ENCODE assay signal across 18 cellular contexts in the genomic region with DNA sequence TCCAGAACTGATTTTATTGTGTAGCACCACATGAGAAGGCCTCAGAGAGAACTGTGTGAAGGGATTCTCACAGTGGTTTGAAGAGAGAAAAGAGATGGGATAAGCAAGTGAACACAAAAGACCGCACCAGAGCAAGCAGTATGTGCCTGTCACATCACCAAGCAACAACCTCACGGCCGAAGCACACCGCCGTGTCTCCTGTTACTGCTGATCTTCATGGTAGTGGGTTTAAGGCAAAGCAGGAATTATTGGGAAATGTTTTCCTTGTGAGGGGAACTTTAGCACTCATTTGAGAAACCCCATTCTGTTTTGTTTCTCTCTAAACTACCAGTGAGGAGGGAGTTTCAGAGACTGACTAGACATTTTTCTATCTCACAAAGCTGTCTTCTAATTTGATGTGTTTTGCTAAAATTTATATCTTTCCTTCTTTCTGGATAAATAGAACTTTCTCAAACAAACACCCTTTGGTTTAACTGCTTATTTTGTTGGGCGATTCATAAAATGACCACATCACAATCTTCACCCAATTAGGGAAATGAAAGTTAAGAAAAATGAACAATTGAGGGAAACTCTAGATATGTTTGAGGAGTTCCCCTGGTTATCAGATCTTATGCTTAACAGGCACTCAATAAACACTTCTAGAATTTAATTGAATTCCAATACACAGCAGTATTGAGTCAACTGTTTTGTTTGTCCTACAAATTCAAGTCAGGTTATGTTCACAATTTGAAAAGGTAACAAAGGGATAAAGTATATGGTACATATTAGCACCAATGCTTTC. TPM values are rescaled to one million over a fixed set of nuclear protein-coding genes. Genes with fewer than 3 reads are reported as not detected.
A peak's percentile ranks its signal among the peaks of the same experiment; 100 is the strongest.
DNase-seq lines count a peak whose midpoint lies in the region; ATAC-seq and TF ChIP-seq lines count a peak whose summit lies in the region.
"Had no signal": no experiment of that assay in that cellular context is flagged by ENCODE, and none has a peak within 500 bp of the region (broad histone marks: within the 10 kb centered on the region; RNA-seq: fewer than 3 reads in every experiment).

No MANE protein-coding gene starts in this region.

- CTCF ChIA-PET in activated B cell treated with CpG ODN at 0.5 μM for 24 hours (lab: Charles Lee): no interaction called here
- CTCF ChIA-PET in CD4-positive, alpha-beta memory T cell (lab: Charles Lee; ENCODE audit: partially characterized antibody): no interaction called here

- H3K27me3 Mint-ChIP-seq in activated T-cell treated with anti-CD3 and anti-CD28 coated beads, Interleukin-2, amount 50 U/mL, for 72 hours (ENCODE audit: low read depth): no peaks in the 10 kb centered on the region
- no peaks in the 10 kb centered on the region for H3K27me3 Mint-ChIP-seq in activated T-cell treated with anti-CD3 and anti-CD28 coated beads, Interleukin-2, amount 50 U/mL, for 4 hours (ENCODE audit: low read depth)
- H3K27me3 Mint-ChIP-seq in activated B cell treated with CpG ODN at 0.5 μM for 24 hours: no peaks in the 10 kb centered on the region
- H3K27me3 Mint-ChIP-seq in progenitor cell of endocrine pancreas: no peaks in the 10 kb centered on the region
- H3K27me3 Mint-ChIP-seq in CD4-positive, alpha-beta memory T cell: no peaks in the 10 kb centered on the region

- H3K4me3 Mint-ChIP-seq in activated T-cell treated with anti-CD3 and anti-CD28 coated beads, Interleukin-2, amount 50 U/mL, for 72 hours: peak overlapping the region; percentile 11 to 36
- H3K4me3 Mint-ChIP-seq in activated T-cell treated with anti-CD3 and anti-CD28 coated beads, Interleukin-2, amount 50 U/mL, for 4 hours: no peak overlapping the region
- H3K4me3 Mint-ChIP-seq in activated B cell treated with CpG ODN at 0.5 μM for 24 hours (peak overlapping the region; percentile 41), progenitor cell of endocrine pancreas (ENCODE audit: low read depth) (no peak overlapping the region)
- H3K4me3 Mint-ChIP-seq in CD4-positive, alpha-beta memory T cell: no peak overlapping the region

- H3K4me3 ChIP-seq in CD4-positive, alpha-beta memory T cell (ENCODE audit: low read length in 2 of 2): no peak overlapping the region
- H3K4me3 ChIP-seq: cardiac muscle cell, left ventricle myocardium inferior, skin epidermis had no signal

- H3K4me1 ChIP-seq in CD4-positive, alpha-beta memory T cell (ENCODE audit: insufficient read depth, low read length): peaks cover 20% of the 10 kb centered on the region

- no peak overlapping the region for H3K27ac ChIP-seq in CD4-positive, alpha-beta memory T cell (ENCODE audit: low read depth, low read length)
- H3K27ac ChIP-seq: cardiac muscle cell, left ventricle myocardium inferior, RWPE1 had no signal

- ATAC-seq in activated T-cell treated with anti-CD3 and anti-CD28 coated beads, Interleukin-2, amount 50 U/mL, for 72 hours (replicated peaks in 1 of 2): no peak
- ATAC-seq in activated T-cell treated with anti-CD3 and anti-CD28 coated beads, Interleukin-2, amount 50 U/mL, for 4 hours: no peak
- ATAC-seq in GM18868 (IDR thresholded peaks at IDR 0.05; ENCODE audit: unreplicated experiment) (peak; percentile 41), activated B cell treated with CpG ODN at 0.5 μM for 24 hours (ENCODE audit: low read depth) (peak; percentile 11)
- ATAC-seq: esophagus mucosa had no signal

- no peak for TF ChIP-seq CTCF in activated B cell treated with CpG ODN at 0.5 μM for 24 hours (IDR thresholded peaks at IDR 0.05)
- TF ChIP-seq CTCF in progenitor cell of endocrine pancreas (IDR thresholded peaks at IDR 0.05; ENCODE audit: unreplicated experiment): no peak

- H3K9me3 Mint-ChIP-seq in activated T-cell treated with anti-CD3 and anti-CD28 coated beads, Interleukin-2, amount 50 U/mL, for 72 hours: no peaks in the 10 kb centered on the region
- H3K9me3 Mint-ChIP-seq in activated T-cell treated with anti-CD3 and anti-CD28 coated beads, Interleukin-2, amount 50 U/mL, for 4 hours: no peaks in the 10 kb centered on the region
- H3K9me3 Mint-ChIP-seq in activated B cell treated with CpG ODN at 0.5 μM for 24 hours (no peaks in the 10 kb centered on the region), progenitor cell of endocrine pancreas (ENCODE audit: low read depth) (peaks cover 16% of the 10 kb centered on the region)
- no peaks in the 10 kb centered on the region for H3K9me3 Mint-ChIP-seq in CD4-positive, alpha-beta memory T cell

- POLR2A ChIA-PET in activated B cell treated with CpG ODN at 0.5 μM for 24 hours (lab: Charles Lee): interaction anchor here (0.6 to 1.7 kb wide), 4 partner anchors 14 to 95 kb away, joined by 4 to 6 read pairs (median 4); no protein-coding TSS in a partner anchor
- POLR2A ChIA-PET in CD4-positive, alpha-beta memory T cell (lab: Charles Lee; ENCODE audit: partially characterized antibody): interaction anchor here (0.6 kb wide), 1 partner anchor 74 kb away, joined by 3 read pairs; no protein-coding TSS in a partner anchor

- no peaks in the 10 kb centered on the region for H3K36me3 ChIP-seq in CD4-positive, alpha-beta memory T cell (ENCODE audit: insufficient read depth, low read length)
- H3K36me3 ChIP-seq: cardiac muscle cell, left ventricle myocardium inferior had no signal

- peaks cover 81% of the 10 kb centered on the region for H3K4me1 Mint-ChIP-seq in activated T-cell treated with anti-CD3 and anti-CD28 coated beads, Interleukin-2, amount 50 U/mL, for 72 hours (ENCODE audit: low read depth)
- H3K4me1 Mint-ChIP-seq in activated T-cell treated with anti-CD3 and anti-CD28 coated beads, Interleukin-2, amount 50 U/mL, for 4 hours (ENCODE audit: low read depth): peaks cover 59% of the 10 kb centered on the region
- peaks cover 93% of the 10 kb centered on the region for H3K4me1 Mint-ChIP-seq in activated B cell treated with CpG ODN at 0.5 μM for 24 hours
- H3K4me1 Mint-ChIP-seq in progenitor cell of endocrine pancreas (ENCODE audit: low read depth): peaks cover 8% of the 10 kb centered on the region
- peaks cover 25 to 53% (median 35%) of the 10 kb centered on the region in 4 donors for H3K4me1 Mint-ChIP-seq in CD4-positive, alpha-beta memory T cell

- no peak for DNase-seq in activated T-cell treated with anti-CD3 and anti-CD28 coated beads, Interleukin-2, amount 50 U/mL, for 72 hours
- no peak for DNase-seq in activated T-cell treated with anti-CD3 and anti-CD28 coated beads, Interleukin-2, amount 50 U/mL, for 4 hours
- DNase-seq in activated B cell treated with CpG ODN at 0.5 μM for 24 hours: no peak
- no peak for DNase-seq in progenitor cell of endocrine pancreas (ENCODE audit: low spot score, unreplicated experiment)
- no peak for DNase-seq in CD4-positive, alpha-beta memory T cell
- no peak for DNase-seq in NCI-H1930 (lab: John Stamatoyannopoulos, UW)
- no peak for DNase-seq in NCI-H526 (lab: John Stamatoyannopoulos, UW)
- DNase-seq: GDM1; KG1; left ventricle myocardium inferior; NCI-H1436 treated with DMSO at 0.1 percent for 48 hours; stimulated activated CD4-positive, alpha-beta T cell treated with anti-CD3 and anti-CD28 coated beads, Interleukin-4, amount 100 ng/mL, for 24 hours; SW 1271 had no signal

- no peaks in the 10 kb centered on the region for H3K9me3 ChIP-seq in CD4-positive, alpha-beta memory T cell (ENCODE audit: control insufficient read depth in 1 of 2, low read length in 2 of 2)
- H3K9me3 ChIP-seq: left ventricle myocardium inferior had no signal

- intact Hi-C loops in activated B cell treated with CpG ODN at 0.5 μM for 24 hours (cut with micrococcal nuclease): loop anchor here (2.0 kb wide), 1 partner anchor 14 kb away; no protein-coding TSS in a partner anchor
- intact Hi-C loops in CD4-positive, alpha-beta memory T cell (cut with micrococcal nuclease): no loop called here

- peaks cover 0 to 1% of the 10 kb centered on the region in 2 donors for H3K36me3 Mint-ChIP-seq in activated T-cell treated with anti-CD3 and anti-CD28 coated beads, Interleukin-2, amount 50 U/mL, for 72 hours (ENCODE audit: insufficient read depth in 2 of 2)
- peaks cover 2% of the 10 kb centered on the region for H3K36me3 Mint-ChIP-seq in activated T-cell treated with anti-CD3 and anti-CD28 coated beads, Interleukin-2, amount 50 U/mL, for 4 hours (ENCODE audit: insufficient read depth)
- H3K36me3 Mint-ChIP-seq in activated B cell treated with CpG ODN at 0.5 μM for 24 hours (ENCODE audit: low read depth) (no peaks in the 10 kb centered on the region), progenitor cell of endocrine pancreas (ENCODE audit: insufficient read depth) (peaks cover 1% of the 10 kb centered on the region)
- peaks cover 0 to 3% of the 10 kb centered on the region in 2 donors for H3K36me3 Mint-ChIP-seq in CD4-positive, alpha-beta memory T cell

- peak overlapping the region; percentile 83 for H3K27ac Mint-ChIP-seq in activated T-cell treated with anti-CD3 and anti-CD28 coated beads, Interleukin-2, amount 50 U/mL, for 72 hours
- H3K27ac Mint-ChIP-seq in activated B cell treated with CpG ODN at 0.5 μM for 24 hours (peak overlapping the region; percentile 72), progenitor cell of endocrine pancreas (peak overlapping the region; percentile 49)
- H3K27ac Mint-ChIP-seq in CD4-positive, alpha-beta memory T cell: peak overlapping the region in 1 of 7 donors; percentile 3

- no peaks in the 10 kb centered on the region for H3K27me3 ChIP-seq in CD4-positive, alpha-beta memory T cell (ENCODE audit: insufficient read depth, low read length)
- H3K27me3 ChIP-seq: cardiac muscle cell had no signal

RNA-seq across cellular contexts. Expression of gene SH3KBP1, which starts 16.5 kb away (rescaled TPM):
- 100 to 1,000 TPM in 1 of 2 donors, 10 to 100 TPM in 1; 93.3 to 106 TPM for total RNA-seq in activated T-cell treated with anti-CD3 and anti-CD28 coated beads, Interleukin-2, amount 50 U/mL, for 72 hours
- total RNA-seq in activated T-cell treated with anti-CD3 and anti-CD28 coated beads, Interleukin-2, amount 50 U/mL, for 4 hours: 10 to 100 TPM; 37.0 to 41.5 (median 39.6) TPM
- total RNA-seq in activated B cell treated with CpG ODN at 0.5 μM for 24 hours (86.3 and 101 TPM in 2 replicates), progenitor cell of endocrine pancreas (16.8 and 19.2 TPM in 2 replicates)
- total RNA-seq in CD4-positive, alpha-beta memory T cell: 100 to 1,000 TPM; 121 to 144 TPM
- polyA plus RNA-seq in CD4-positive, alpha-beta memory T cell: 100 to 1,000 TPM; 117 to 191 TPM

Comparison
In these comparisons a context has a peak if more than half of its experiments do, and no peak if none do; other contexts are left out.
1. H3K4me3 Mint-ChIP-seq: peak in activated T-cell treated with anti-CD3 and anti-CD28 coated beads, Interleukin-2, amount 50 U/mL, for 72 hours (2 of 2) and activated B cell treated with CpG ODN at 0.5 μM for 24 hours (single experiment); none in activated T-cell treated with anti-CD3 and anti-CD28 coated beads, Interleukin-2, amount 50 U/mL, for 4 hours (single experiment), progenitor cell of endocrine pancreas (single experiment) and CD4-positive, alpha-beta memory T cell (0 of 8).
2. ATAC-seq: peak in GM18868 (single experiment) and activated B cell treated with CpG ODN at 0.5 μM for 24 hours (single experiment); none in activated T-cell treated with anti-CD3 and anti-CD28 coated beads, Interleukin-2, amount 50 U/mL, for 72 hours (0 of 2) and activated T-cell treated with anti-CD3 and anti-CD28 coated beads, Interleukin-2, amount 50 U/mL, for 4 hours (0 of 2).